8 cellular contexts compared by ENCODE assay signal in genomic region chr7:102758227-102758626, GRCh38. TPM values are rescaled to one million over a fixed set of nuclear protein-coding genes. Genes with fewer than 3 reads are reported as not detected.
DNase-seq lines count a peak whose midpoint lies in the region; ATAC-seq and TF ChIP-seq lines count a peak whose summit lies in the region.
"Not testable (repeated sequence)": the region's sequence is repeated elsewhere in the genome, so short reads cannot be mapped to it uniquely, and the experiment has no call there.

No MANE protein-coding gene starts in this region.

- not testable (repeated sequence) for H3K27ac ChIP-seq in A673 (ENCODE audit: low read depth, low read length, poor library complexity, severe bottlenecking); VCaP; neural progenitor cell
- H3K27ac ChIP-seq in DOHH2 (ENCODE audit: low read depth, low read length), result peak overlapping the region; percentile 81

- not testable (repeated sequence) for H2AFZ ChIP-seq in neural progenitor cell (replicated peaks)

- BruUV-seq in A673 (replicated peaks; lab: Mats Ljungman, UMichigan), result not testable (repeated sequence)

- H3K9me3 ChIP-seq in A673 (ENCODE audit: low read depth, low read length, poor library complexity, severe bottlenecking); DOHH2 (ENCODE audit: control insufficient read depth, insufficient read depth, low read length); neural progenitor cell (ENCODE audit: low read depth): not testable (repeated sequence)

- H3K4me3 Mint-ChIP-seq in neural progenitor cell, result not testable (repeated sequence)

- DNase-seq in A673 (ENCODE audit: low spot score); left lobe of liver (ENCODE audit: low spot score); neural progenitor cell (ENCODE audit: low spot score): not testable (repeated sequence)
- peak; percentile 4 for DNase-seq in Jurkat, Clone E6-1 (ENCODE audit: low read depth, low spot score)
- DNase-seq in NCI-H82 (lab: John Stamatoyannopoulos, UW) (peak; percentile 2), erythroblast (lab: John Stamatoyannopoulos, UW) (peak; percentile 24 to 47)

- H3K9me2 ChIP-seq in DOHH2 (replicated peaks; ENCODE audit: control insufficient read depth, low read length), result not testable (repeated sequence)

- intact Hi-C loops in A673 (cut with micrococcal nuclease; ENCODE audit: unreplicated experiment), result not testable (repeated sequence)

- H3K36me3 ChIP-seq in A673 (ENCODE audit: insufficient read depth, low read length, poor library complexity, severe bottlenecking); DOHH2 (ENCODE audit: control insufficient read depth, low read length); neural progenitor cell: not testable (repeated sequence)

- peak overlapping the region; percentile 39 for H3K4me2 ChIP-seq in DOHH2 (ENCODE audit: low read length)
- not testable (repeated sequence) for H3K4me2 ChIP-seq in neural progenitor cell

- not testable (repeated sequence) for H3K79me2 ChIP-seq in DOHH2 (ENCODE audit: control insufficient read depth, low read length); neural progenitor cell (ENCODE audit: low read depth)

- POLR2A ChIA-PET in A673 (lab: Charles Lee; ENCODE audit: low non-redundant PET), result interaction anchor here (0.6 kb wide), 2 partner anchors 36 to 311 kb away, joined by 3 read pairs; no protein-coding TSS in a partner anchor

- CTCF ChIA-PET in A673 (lab: Charles Lee), result interaction anchor here (0.5 to 1.0 kb wide), 9 partner anchors 143 to 568 kb away, joined by 3 to 25 read pairs (median 6); no protein-coding TSS in a partner anchor

- H3K4me3 ChIP-seq in A673 (ENCODE audit: low read depth, low read length, poor library complexity, severe bottlenecking); DOHH2 (ENCODE audit: low read length); Jurkat, Clone E6-1 (ENCODE audit: low read length); neural progenitor cell: not testable (repeated sequence)

- not testable (repeated sequence) for H3K9me3 Mint-ChIP-seq in neural progenitor cell

- not testable (repeated sequence) for H3K4me1 ChIP-seq in A673 (ENCODE audit: insufficient read depth, low read length, poor library complexity, severe bottlenecking); neural progenitor cell
- H3K4me1 ChIP-seq in DOHH2 (ENCODE audit: control insufficient read depth, low read length), result peaks cover 47% of the 10 kb centered on the region

- H3K27ac Mint-ChIP-seq in neural progenitor cell, result not testable (repeated sequence)

- TF ChIP-seq CTCF in A673 (conservative IDR thresholded peaks at IDR 0.05; ENCODE audit: low read depth, low read length) (peak; percentile 45), DOHH2 (IDR thresholded peaks at IDR 0.05; ENCODE audit: low read depth, low read length, poor library complexity, severe bottlenecking) (peak; percentile 23), VCaP (conservative IDR thresholded peaks at IDR 0.05) (peak; percentile 39; the same call in 1 of the 2 replicates), neural progenitor cell (IDR thresholded peaks at IDR 0.05) (peak; percentile 44)

- not testable (repeated sequence) for H4K20me1 ChIP-seq in DOHH2 (ENCODE audit: control insufficient read depth, insufficient read depth, low read depth, low read length); neural progenitor cell (ENCODE audit: low read depth)

- not testable (repeated sequence) for H3K27me3 ChIP-seq in A673 (replicated peaks; ENCODE audit: insufficient read depth, low read depth, low read length, poor library complexity); DOHH2 (ENCODE audit: control insufficient read depth, low read length); neural progenitor cell

- not testable (repeated sequence) for TF ChIP-seq POLR2A in erythroblast (IDR thresholded peaks at IDR 0.05; ENCODE audit: low read length)

- peaks cover 15% of the 10 kb centered on the region for H3F3A ChIP-seq in DOHH2 (ENCODE audit: control insufficient read depth, insufficient read depth)
- H3F3A ChIP-seq in neural progenitor cell (ENCODE audit: low read depth), result not testable (repeated sequence)

- not testable (repeated sequence) for H3K36me3 Mint-ChIP-seq in neural progenitor cell

- ATAC-seq in left lobe of liver, result peak; percentile 63

- H3K27me3 Mint-ChIP-seq in neural progenitor cell (ENCODE audit: insufficient read depth, low read depth), result not testable (repeated sequence)

- H3K9ac ChIP-seq in neural progenitor cell, result not testable (repeated sequence)

- not testable (repeated sequence) for H3K4me1 Mint-ChIP-seq in neural progenitor cell

RNA-seq across cellular contexts. Expression of gene FAM185A, which starts 9.4 kb away (rescaled TPM):
- total RNA-seq in A673 (2021), result 4.6 and 6.7 TPM in 2 replicates
- 8.9 TPM for polyA plus RNA-seq in Jurkat, Clone E6-1 (2012; ENCODE audit: insufficient read depth, insufficient read length)
- total RNA-seq in left lobe of liver, result 8.2 TPM
- 16.6 and 19.9 TPM in 2 replicates for total RNA-seq in neural progenitor cell (ENCODE audit: low replicate concordance)
